ENCODE assay signal across 26 cellular contexts in genomic region chr22:36612458-36612857, GRCh38.
DNase-seq lines count a peak whose midpoint lies in the region; ATAC-seq and TF ChIP-seq lines count a peak whose summit lies in the region.
"Had no signal": no experiment of that assay in that cellular context is flagged by ENCODE, and none has a peak within 500 bp of the region (broad histone marks: within the 10 kb centered on the region; RNA-seq: fewer than 3 reads in every experiment).

No MANE protein-coding gene starts in this region.

- DNase-seq in AG20443 (ENCODE audit: low spot score) = peak; percentile 76
- peak; percentile 2 for DNase-seq in HS-5 (ENCODE audit: low read depth)
- DNase-seq in body of pancreas = peak; percentile 55 to 74 (median 68)
- peak; percentile 19 for DNase-seq in non-pigmented ciliary epithelial cell (ENCODE audit: low read depth)
- no peak for DNase-seq in activated CD8-positive, alpha-beta T cell treated with anti-CD3 and anti-CD28 coated beads for 36 hours
- no peak for DNase-seq in naive thymus-derived CD8-positive, alpha-beta T cell
- DNase-seq: activated CD4-positive, alpha-beta T cell treated with anti-CD3 and anti-CD28 coated beads, Interleukin-2, amount 10 ng/mL, durations not matched to agents 7 days and 5 days; CD4-positive, CD25-positive, alpha-beta regulatory T cell; glutamatergic neuron; GOT3; left cardiac atrium; NCI-H1417 treated with DMSO at 0.1 percent for 48 hours; NCI-H510A treated with DMSO at 0.1 percent for 48 hours; posterior cingulate gyrus; right lobe of liver; stimulated activated CD4-positive, alpha-beta T cell treated with anti-CD3 and anti-CD28 coated beads, Interleukin-15, amount 100 ng/mL, for 24 hours; stimulated activated CD8-positive, alpha-beta memory T cell treated with anti-CD3 and anti-CD28 coated beads, Interleukin-4, amount 100 ng/mL, for 48 hours; T-helper 17 cell; upper lobe of left lung; WERI-Rb-1 had no signal

- intact Hi-C loops in body of pancreas (cut with DNase I) = no loop called here
- intact Hi-C loops in activated CD8-positive, alpha-beta T cell treated with anti-CD3 and anti-CD28 coated beads for 36 hours (cut with micrococcal nuclease) = no loop called here

- CTCF ChIA-PET in activated CD8-positive, alpha-beta T cell treated with anti-CD3 and anti-CD28 coated beads for 36 hours (lab: Charles Lee) = interaction anchor here (0.8 kb wide), 1 partner anchor 145 kb away, joined by 3 read pairs; no protein-coding TSS in a partner anchor

- POLR2A ChIA-PET in activated CD8-positive, alpha-beta T cell treated with anti-CD3 and anti-CD28 coated beads for 36 hours (lab: Charles Lee) = no interaction called here
- POLR2A ChIA-PET in naive thymus-derived CD8-positive, alpha-beta T cell (lab: Charles Lee) = interaction anchor here (0.6 kb wide), 1 partner anchor 79 kb away, joined by 6 read pairs; no protein-coding TSS in a partner anchor

- H3K27me3 ChIP-seq in body of pancreas = no peaks in the 10 kb centered on the region
- H3K27me3 ChIP-seq: right lobe of liver, upper lobe of left lung had no signal

- H3K9me3 ChIP-seq in body of pancreas = no peaks in the 10 kb centered on the region
- H3K9me3 ChIP-seq: right lobe of liver, upper lobe of left lung had no signal

- WGBS in body of pancreas, 2 donors = 28 to 32% methylated on average over 6 of the region's 6 CpGs

- H3K27me3 Mint-ChIP-seq in activated CD8-positive, alpha-beta T cell treated with anti-CD3 and anti-CD28 coated beads for 36 hours = peaks cover 36% of the 10 kb centered on the region
- H3K27me3 Mint-ChIP-seq in naive thymus-derived CD8-positive, alpha-beta T cell = peaks cover 47 to 88% (median 66%) of the 10 kb centered on the region in 5 donors

- no peak overlapping the region for H3K27ac Mint-ChIP-seq in activated CD8-positive, alpha-beta T cell treated with anti-CD3 and anti-CD28 coated beads for 36 hours
- H3K27ac Mint-ChIP-seq in naive thymus-derived CD8-positive, alpha-beta T cell = no peak overlapping the region
- H3K27ac Mint-ChIP-seq: activated CD4-positive, alpha-beta T cell treated with anti-CD3 and anti-CD28 coated beads, Interleukin-2, amount 10 ng/mL, durations not matched to agents 7 days and 5 days; activated naive CD4-positive, alpha-beta T cell treated with anti-CD3 and anti-CD28 coated beads, Interleukin-2, amount 50 U/mL, for 72 hours; activated T-helper 17 cell treated with anti-CD3 and anti-CD28 coated beads, Interleukin-2, amount 50 U/mL, for 72 hours; natural killer cell treated with Interleukin-12 subunit alpha and Interleukin-12 subunit beta and Interleukin-15 and Interleukin-18, amount 100 ng/mL, for 72 hours; T-helper 17 cell had no signal

- no peaks in the 10 kb centered on the region for H3K4me1 Mint-ChIP-seq in activated CD8-positive, alpha-beta T cell treated with anti-CD3 and anti-CD28 coated beads for 36 hours (ENCODE audit: low read depth)
- H3K4me1 Mint-ChIP-seq in naive thymus-derived CD8-positive, alpha-beta T cell = peaks cover 0 to 2% (median 0%) of the 10 kb centered on the region in 4 donors
- H3K4me1 Mint-ChIP-seq: activated CD4-positive, alpha-beta T cell treated with anti-CD3 and anti-CD28 coated beads, Interleukin-2, amount 10 ng/mL, durations not matched to agents 7 days and 5 days; activated T-helper 17 cell treated with anti-CD3 and anti-CD28 coated beads, Interleukin-2, amount 50 U/mL, for 72 hours; CD4-positive, CD25-positive, alpha-beta regulatory T cell had no signal

- H3K9me3 Mint-ChIP-seq in activated CD8-positive, alpha-beta T cell treated with anti-CD3 and anti-CD28 coated beads for 36 hours = peaks cover 4% of the 10 kb centered on the region
- peaks cover 0 to 14% (median 9%) of the 10 kb centered on the region in 9 donors for H3K9me3 Mint-ChIP-seq in naive thymus-derived CD8-positive, alpha-beta T cell
- H3K9me3 Mint-ChIP-seq: activated CD4-positive, alpha-beta T cell treated with anti-CD3 and anti-CD28 coated beads, Interleukin-2, amount 10 ng/mL, durations not matched to agents 7 days and 5 days; natural killer cell treated with Interleukin-12 subunit alpha and Interleukin-12 subunit beta and Interleukin-15 and Interleukin-18, amount 100 ng/mL, for 72 hours had no signal

- H3K36me3 ChIP-seq in body of pancreas (replicated peaks in 1 of 2; ENCODE audit: insufficient read depth in 1 of 2, low read depth in 2 of 2) = no peaks in the 10 kb centered on the region
- H3K36me3 ChIP-seq: esophagus muscularis mucosa, right lobe of liver, upper lobe of left lung, WERI-Rb-1 had no signal

- H3K4me3 ChIP-seq in body of pancreas = no peak overlapping the region
- H3K4me3 ChIP-seq: esophagus muscularis mucosa, right lobe of liver, upper lobe of left lung had no signal

- H3K27ac ChIP-seq in body of pancreas = peak overlapping the region in 3 of 4 donors; percentile 65 to 84 (median 72)
- H3K27ac ChIP-seq: esophagus muscularis mucosa, right lobe of liver, upper lobe of left lung, WERI-Rb-1 had no signal

- ATAC-seq in body of pancreas (peak; percentile 54), GM18519 (IDR thresholded peaks at IDR 0.05; ENCODE audit: low FRiP score, unreplicated experiment) (no peak), GM21526 (IDR thresholded peaks at IDR 0.05; ENCODE audit: low FRiP score, unreplicated experiment) (no peak)
- no peak for ATAC-seq in activated CD8-positive, alpha-beta T cell treated with anti-CD3 and anti-CD28 coated beads for 36 hours
- ATAC-seq in naive thymus-derived CD8-positive, alpha-beta T cell = no peak
- ATAC-seq: activated naive CD4-positive, alpha-beta T cell treated with anti-CD3 and anti-CD28 coated beads, Interleukin-2, amount 50 U/mL, for 72 hours; activated T-helper 17 cell treated with anti-CD3 and anti-CD28 coated beads, Interleukin-2, amount 50 U/mL, for 72 hours; left cardiac atrium; natural killer cell treated with Interleukin-12 subunit alpha and Interleukin-12 subunit beta and Interleukin-15 and Interleukin-18, amount 100 ng/mL, for 72 hours; right lobe of liver; T-helper 17 cell had no signal

- H3K36me3 Mint-ChIP-seq in activated CD8-positive, alpha-beta T cell treated with anti-CD3 and anti-CD28 coated beads for 36 hours (ENCODE audit: low read depth) = no peaks in the 10 kb centered on the region
- peaks cover 0 to 16% (median 6%) of the 10 kb centered on the region in 3 donors for H3K36me3 Mint-ChIP-seq in naive thymus-derived CD8-positive, alpha-beta T cell
- H3K36me3 Mint-ChIP-seq: natural killer cell treated with Interleukin-12 subunit alpha and Interleukin-12 subunit beta and Interleukin-15 and Interleukin-18, amount 100 ng/mL, for 72 hours had no signal

- peak in 1 of 3 donors; percentile 26 for TF ChIP-seq POLR2A in body of pancreas (IDR thresholded peaks at IDR 0.05)

- peak in 1 of 7 experiments; percentile 8 for TF ChIP-seq CTCF in body of pancreas (IDR thresholded peaks at IDR 0.05)
- TF ChIP-seq CTCF in activated CD8-positive, alpha-beta T cell treated with anti-CD3 and anti-CD28 coated beads for 36 hours (IDR thresholded peaks at IDR 0.05) = no peak

- no peak overlapping the region for H3K4me3 Mint-ChIP-seq in activated CD8-positive, alpha-beta T cell treated with anti-CD3 and anti-CD28 coated beads for 36 hours
- H3K4me3 Mint-ChIP-seq in naive thymus-derived CD8-positive, alpha-beta T cell = no peak overlapping the region
- H3K4me3 Mint-ChIP-seq: activated CD4-positive, alpha-beta T cell treated with anti-CD3 and anti-CD28 coated beads, Interleukin-2, amount 10 ng/mL, durations not matched to agents 7 days and 5 days; activated T-helper 17 cell treated with anti-CD3 and anti-CD28 coated beads, Interleukin-2, amount 50 U/mL, for 72 hours; CD4-positive, CD25-positive, alpha-beta regulatory T cell; natural killer cell treated with Interleukin-12 subunit alpha and Interleukin-12 subunit beta and Interleukin-15 and Interleukin-18, amount 100 ng/mL, for 72 hours; T-helper 17 cell had no signal

- peaks cover 94% of the 10 kb centered on the region for H3K4me1 ChIP-seq in body of pancreas
- H3K4me1 ChIP-seq: right lobe of liver, upper lobe of left lung had no signal

Comparison
In these comparisons a context has a peak if more than half of its experiments do, and no peak if none do; other contexts are left out.
1. DNase-seq: peak in AG20443 (single experiment), HS-5 (single experiment), body of pancreas (4 of 4) and non-pigmented ciliary epithelial cell (single experiment); none in activated CD8-positive, alpha-beta T cell treated with anti-CD3 and anti-CD28 coated beads for 36 hours (single experiment) and naive thymus-derived CD8-positive, alpha-beta T cell (0 of 10).